1 cellular context compared by ENCODE assay signal in genomic region chr5:123511648-123512605, GRCh38.
A peak's percentile ranks its signal among the peaks of the same experiment; 100 is the strongest.
TF ChIP-seq lines count a peak whose summit lies in the region.

Gene CSNK1G3, plus strand, starts transcription at chr5:123512177. Its CDS starts 33,487 bp downstream, at chr5:123545664.

TF ChIP-seq in GM12878, 131 proteins besides CTCF, POLR2A, EP300 and RAD21 (continued from another document):
- TF ChIP-seq ZNF687 (IDR thresholded peaks at IDR 0.05) (peak; percentile 49), HDGF (IDR thresholded peaks at IDR 0.05) (peak; percentile 84; the same call in 1 of the 2 replicates), NRF1 (conservative IDR thresholded peaks at IDR 0.05; ENCODE audit: low read depth, low read length) (no peak), SREBF2 (IDR thresholded peaks at IDR 0.05; ENCODE audit: low read length) (no peak), STAT3 (IDR thresholded peaks at IDR 0.05; ENCODE audit: low read depth, low read length) (no peak)
